ENCODE assay signal across 17 cellular contexts in genomic region chr7:46024263-46024916, GRCh38.
DNase-seq lines count a peak whose midpoint lies in the region; ATAC-seq and TF ChIP-seq lines count a peak whose summit lies in the region.
"Had no signal": no experiment of that assay in that cellular context is flagged by ENCODE, and none has a peak within 500 bp of the region (broad histone marks: within the 10 kb centered on the region; RNA-seq: fewer than 3 reads in every experiment).

No MANE protein-coding gene starts in this region.

- no peak overlapping the region for H2BK120ac ChIP-seq in IMR-90 (ENCODE audit: low read depth, low read length)

- no peak overlapping the region; the same call in 1 of the 2 replicates for H2AK5ac ChIP-seq in IMR-90 (ENCODE audit: low read depth, low read length)

- H4K20me1 ChIP-seq in IMR-90 (ENCODE audit: insufficient read depth, low read length) = no peaks in the 10 kb centered on the region

- CTCF ChIA-PET in IMR-90 (lab: Yijun Ruan, JAX) = interaction anchor here (0.6 to 1.2 kb wide), 2 partner anchors 12 to 722 kb away, joined by 3 read pairs; no protein-coding TSS in a partner anchor

- H3K14ac ChIP-seq in IMR-90 (replicated peaks; ENCODE audit: low read depth, low read length) = peak overlapping the region; percentile 64

- peak overlapping the region; percentile 23; the same call in 1 of the 2 replicates for H3K4me2 ChIP-seq in IMR-90 (ENCODE audit: low read depth, low read length)
- H3K4me2 ChIP-seq: KMS-11 had no signal

- H4K91ac ChIP-seq in IMR-90 (ENCODE audit: insufficient read depth, low read depth, low read length) = no peak overlapping the region

- intact Hi-C loops in IMR-90 (cut with micrococcal nuclease) = no loop called here
- intact Hi-C loops in psoas muscle (cut with DNase I) = no loop called here

- H3K18ac ChIP-seq in IMR-90 (ENCODE audit: low read depth, low read length) = peak overlapping the region; percentile 83; the same call in 1 of the 2 replicates

- no peak overlapping the region for H3K56ac ChIP-seq in IMR-90 (ENCODE audit: extremely low read depth, insufficient read depth, low read length)

- no CpG with 5 or more reads among the region's 6 CpGs for WGBS in IMR-90 (ENCODE audit: extremely low coverage in 2 of 2, insufficient read length in 1 of 2), 2 experiments
- 58 to 61% (median 59%) methylated on average over 6 of the region's 6 CpGs for WGBS in psoas muscle, 3 donors

- dilution Hi-C loops in IMR-90 (cut with HindIII; ENCODE audit: low sequenced_read_pairs, unreplicated experiment) = no loop called here

- H3K36me3 ChIP-seq in IMR-90 (ENCODE audit: control insufficient read depth, insufficient read depth, low read length) (no peaks in the 10 kb centered on the region), psoas muscle (ENCODE audit: insufficient read depth in 1 of 2, low read depth in 1 of 2) (no peaks in the 10 kb centered on the region)
- H3K36me3 ChIP-seq: SJSA1 had no signal

- POLR2A ChIA-PET in IMR-90 (lab: Charles Lee; ENCODE audit: unreplicated experiment) = no interaction called here

- DNase-seq in EH (ENCODE audit: low read depth) (peak; percentile 65), IMR-90 (no peak), iris pigment epithelial cell (ENCODE audit: low read depth) (peak; percentile 19), psoas muscle (no peak), globus pallidus (ENCODE audit: low spot score) (no peak), NCI-H748 treated with DMSO at 0.1 percent for 48 hours (lab: John Stamatoyannopoulos, UW) (no peak), KG1 (lab: John Stamatoyannopoulos, UW) (no peak)
- DNase-seq in stimulated activated CD4-positive, alpha-beta T cell treated with anti-CD3 and anti-CD28 coated beads, Interleukin-12 subunit alpha, Interleukin-12 subunit beta, amount 100 ng/mL, for 4 hours = no peak
- DNase-seq: ACHN; CD8-positive, alpha-beta memory T cell; NCI-H1930; NCI-H2171; NCI-H510A treated with DMSO at 0.1 percent for 48 hours; SW 1271 had no signal

- no peaks in the 10 kb centered on the region for H3K79me1 ChIP-seq in IMR-90 (ENCODE audit: low read depth in 1 of 2, low read length in 2 of 2)

- no peaks in the 10 kb centered on the region for H3K9me3 ChIP-seq in IMR-90 (ENCODE audit: control insufficient read depth, insufficient read depth, low read length)
- no peaks in the 10 kb centered on the region for H3K9me3 ChIP-seq in psoas muscle
- H3K9me3 ChIP-seq: SJSA1 had no signal

- 0 out of 2 replicates have a peak overlapping the region, but pooled peaks have one; percentile 44 for H3K23ac ChIP-seq in IMR-90 (ENCODE audit: low read depth, low read length)

- peak overlapping the region; percentile 28; the same call in 1 of the 2 replicates for H4K5ac ChIP-seq in IMR-90 (ENCODE audit: low read depth, low read length)

- no TSS peak for BruUV-seq in IMR-90 (replicated peaks; lab: Mats Ljungman, UMichigan)

- peaks cover 6% of the 10 kb centered on the region; the same call in 1 of the 2 replicates for H3K4me1 ChIP-seq in IMR-90 (ENCODE audit: control insufficient read depth, insufficient read depth, low read length)
- H3K4me1 ChIP-seq in psoas muscle = no peaks in the 10 kb centered on the region
- H3K4me1 ChIP-seq: SJSA1 had no signal

- H3K9ac ChIP-seq in IMR-90 (ENCODE audit: low read depth, low read length) = no peak overlapping the region
- H3K9ac ChIP-seq: KMS-11 had no signal

- H2BK5ac ChIP-seq in IMR-90 (ENCODE audit: low read depth, low read length, poor library complexity, severe bottlenecking) = no peak overlapping the region

- peak; percentile 17; the same call in 1 of the 2 replicates for ATAC-seq in IMR-90 (ENCODE audit: low read depth)
- peak in 2 of 4 donors; percentile 23 to 30 for ATAC-seq in psoas muscle

- in situ Hi-C loops in IMR-90 (cut with MboI; ENCODE audit: low sequenced_read_pairs) = no loop called here

- H4K8ac ChIP-seq in IMR-90 (ENCODE audit: low read depth in 2 of 2, low read length in 2 of 2) = no peak overlapping the region

- H3K27ac ChIP-seq in IMR-90 (ENCODE audit: insufficient read depth, low read length) = no peak overlapping the region
- H3K27ac ChIP-seq in psoas muscle = no peak overlapping the region
- H3K27ac ChIP-seq: HL-60, KMS-11, SJSA1 had no signal

- H2AFZ ChIP-seq in IMR-90 (replicated peaks; ENCODE audit: low read length, poor library complexity) = peak overlapping the region; percentile 61

- no peak for TF ChIP-seq RAD21 in IMR-90 (IDR thresholded peaks at IDR 0.05; ENCODE audit: low read length)

- no peak overlapping the region for H3K4me3 ChIP-seq in IMR-90 (ENCODE audit: insufficient read depth, low read depth, low read length)
- H3K4me3 ChIP-seq in psoas muscle = peak overlapping the region; percentile 12
- H3K4me3 ChIP-seq: SJSA1 had no signal

- no peak for TF ChIP-seq CTCF in IMR-90 (conservative IDR thresholded peaks at IDR 0.05; ENCODE audit: low read depth, low read length)
- no peak for TF ChIP-seq CTCF in psoas muscle (IDR thresholded peaks at IDR 0.05)

- H2BK20ac ChIP-seq in IMR-90 (ENCODE audit: low read depth, low read length) = peak overlapping the region; percentile 29; the same call in 1 of the 2 replicates

- 0 out of 3 replicates have a peak overlapping the region, but pooled peaks have one; percentile 24 for H2BK15ac ChIP-seq in IMR-90 (ENCODE audit: low read depth, low read length)

- H2AK9ac ChIP-seq in IMR-90 (replicated peaks; ENCODE audit: low read depth, low read length, poor library complexity) = no peak overlapping the region

- TF ChIP-seq POLR2A in IMR-90 (IDR thresholded peaks at IDR 0.05; ENCODE audit: low read depth, low read length) = no peak

- H3K9me1 ChIP-seq in IMR-90 (ENCODE audit: insufficient read depth, low read length) = no peaks in the 10 kb centered on the region; the same call in 1 of the 2 replicates

- H3K27me3 ChIP-seq in IMR-90 (ENCODE audit: control insufficient read depth, insufficient read depth, low read length) = no peaks in the 10 kb centered on the region
- H3K27me3 ChIP-seq in psoas muscle (ENCODE audit: insufficient read depth in 3 of 3, low read length in 2 of 3) = no peaks in the 10 kb centered on the region
- H3K27me3 ChIP-seq: SJSA1 had no signal

- H3K4ac ChIP-seq in IMR-90 (ENCODE audit: low read depth, low read length) = 0 out of 2 replicates have a peak overlapping the region, but pooled peaks have one; percentile 10

TF ChIP-seq in IMR-90, 13 proteins besides CTCF, POLR2A, EP300 and RAD21:
- TF ChIP-seq, protein P1, sequence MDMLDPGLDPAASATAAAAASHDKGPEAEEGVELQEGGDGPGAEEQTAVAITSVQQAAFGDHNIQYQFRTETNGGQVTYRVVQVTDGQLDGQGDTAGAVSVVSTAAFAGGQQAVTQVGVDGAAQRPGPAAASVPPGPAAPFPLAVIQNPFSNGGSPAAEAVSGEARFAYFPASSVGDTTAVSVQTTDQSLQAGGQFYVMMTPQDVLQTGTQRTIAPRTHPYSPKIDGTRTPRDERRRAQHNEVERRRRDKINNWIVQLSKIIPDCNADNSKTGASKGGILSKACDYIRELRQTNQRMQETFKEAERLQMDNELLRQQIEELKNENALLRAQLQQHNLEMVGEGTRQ (IDR thresholded peaks at IDR 0.05; ENCODE audit: low read depth, low read length) = no peak
- no peak for TF ChIP-seq MAZ (IDR thresholded peaks at IDR 0.05; ENCODE audit: borderline replicate concordance, low read depth, low read length)
- TF ChIP-seq MXI1 (IDR thresholded peaks at IDR 0.05; ENCODE audit: borderline replicate concordance, low read depth, low read length) = no peak
- no peak for TF ChIP-seq FOS (IDR thresholded peaks at IDR 0.05; ENCODE audit: low read depth, low read length)
- no peak; the same call in 1 of the 2 replicates for TF ChIP-seq CEBPB (IDR thresholded peaks at IDR 0.05; ENCODE audit: low read depth, low read length)
- TF ChIP-seq, protein P2, sequence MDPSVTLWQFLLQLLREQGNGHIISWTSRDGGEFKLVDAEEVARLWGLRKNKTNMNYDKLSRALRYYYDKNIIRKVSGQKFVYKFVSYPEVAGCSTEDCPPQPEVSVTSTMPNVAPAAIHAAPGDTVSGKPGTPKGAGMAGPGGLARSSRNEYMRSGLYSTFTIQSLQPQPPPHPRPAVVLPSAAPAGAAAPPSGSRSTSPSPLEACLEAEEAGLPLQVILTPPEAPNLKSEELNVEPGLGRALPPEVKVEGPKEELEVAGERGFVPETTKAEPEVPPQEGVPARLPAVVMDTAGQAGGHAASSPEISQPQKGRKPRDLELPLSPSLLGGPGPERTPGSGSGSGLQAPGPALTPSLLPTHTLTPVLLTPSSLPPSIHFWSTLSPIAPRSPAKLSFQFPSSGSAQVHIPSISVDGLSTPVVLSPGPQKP (IDR thresholded peaks at IDR 0.05; ENCODE audit: borderline replicate concordance, low read depth, low read length) = no peak
- TF ChIP-seq MAFK (IDR thresholded peaks at IDR 0.05; ENCODE audit: low read depth, low read length) = no peak
- no peak for TF ChIP-seq CHD1 (IDR thresholded peaks at IDR 0.05; ENCODE audit: low read depth, low read length)
- no peak for TF ChIP-seq NFE2L2 (IDR thresholded peaks at IDR 0.05; ENCODE audit: low read depth, low read length)
- TF ChIP-seq BHLHE40 (IDR thresholded peaks at IDR 0.05; ENCODE audit: low read depth, low read length) = no peak
- no peak for TF ChIP-seq RFX5 (IDR thresholded peaks at IDR 0.05; ENCODE audit: low read depth, low read length)
- no peak for TF ChIP-seq RCOR1 (IDR thresholded peaks at IDR 0.05; ENCODE audit: insufficient replicate concordance, low read length)
- no peak for TF ChIP-seq SMC3 (IDR thresholded peaks at IDR 0.05; ENCODE audit: low read depth, low read length)

Comparison
In these comparisons a context has a peak if more than half of its experiments do, and no peak if none do; other contexts are left out.
1. DNase-seq: peak in EH (single experiment) and iris pigment epithelial cell (single experiment); none in IMR-90 (single experiment), psoas muscle (0 of 2), globus pallidus (single experiment), NCI-H748 treated with DMSO at 0.1 percent for 48 hours (single experiment), KG1 (single experiment) and stimulated activated CD4-positive, alpha-beta T cell treated with anti-CD3 and anti-CD28 coated beads, Interleukin-12 subunit alpha, Interleukin-12 subunit beta, amount 100 ng/mL, for 4 hours (single experiment).